ENCODE assay signal across 15 cellular contexts in the genomic region with DNA sequence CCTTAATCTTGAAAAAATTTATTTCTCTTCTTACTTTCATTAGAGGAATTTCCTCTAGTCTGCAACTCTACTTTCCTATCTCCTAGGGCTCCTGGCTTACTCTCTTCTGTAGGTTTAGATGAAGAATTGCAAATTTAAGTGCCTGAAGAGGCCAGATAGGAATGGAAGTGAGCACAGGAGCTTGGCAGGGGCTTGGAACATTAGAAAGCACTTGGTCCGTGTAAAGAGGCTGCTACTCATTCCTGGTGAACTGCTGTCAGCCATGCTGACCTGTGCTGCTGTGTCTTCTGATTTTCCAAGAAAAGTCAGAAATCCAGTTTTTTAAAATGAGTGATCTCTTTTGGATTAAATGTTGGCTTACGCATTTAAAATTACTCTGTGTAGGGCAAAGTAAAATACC.
DNase-seq lines count a peak whose midpoint lies in the region; ATAC-seq and TF ChIP-seq lines count a peak whose summit lies in the region.
"Had no signal": no experiment of that assay in that cellular context is flagged by ENCODE, and none has a peak within 500 bp of the region (broad histone marks: within the 10 kb centered on the region; RNA-seq: fewer than 3 reads in every experiment).

No MANE protein-coding gene starts in this region.

- no peak overlapping the region for H3K4me3 Mint-ChIP-seq in osteocyte (ENCODE audit: unreplicated experiment)
- H3K4me3 Mint-ChIP-seq: CD8-positive, alpha-beta memory T cell had no signal

- H3K9me3 ChIP-seq in BLaER1 (peaks cover 17% of the 10 kb centered on the region), mesodermal cell (ENCODE audit: control insufficient read depth, low read length) (no peaks in the 10 kb centered on the region)
- peaks cover 0 to 56% (median 13%) of the 10 kb centered on the region in 11 experiments; a peak in 14 of 22 replicates for H3K9me3 ChIP-seq in BLaER1 treated with 17β-estradiol and CSF1 and Interleukin-3, amounts not matched to agents 10 nM and 100 nM (replicated peaks in 1 of 11)
- H3K9me3 ChIP-seq: A549, Caco-2 had no signal

- H4K20me1 ChIP-seq in BLaER1, result no peaks in the 10 kb centered on the region
- no peaks in the 10 kb centered on the region for H4K20me1 ChIP-seq in BLaER1 treated with 17β-estradiol and CSF1 and Interleukin-3, amounts not matched to agents 10 nM and 100 nM

- ATAC-seq in HG02938 (IDR thresholded peaks at IDR 0.05; ENCODE audit: unreplicated experiment) (no peak), GM21529 (IDR thresholded peaks at IDR 0.05; ENCODE audit: unreplicated experiment) (no peak), GM19351 (IDR thresholded peaks at IDR 0.05; ENCODE audit: unreplicated experiment) (no peak)
- ATAC-seq: A549 had no signal

- H3K4me2 ChIP-seq in BLaER1, result peak overlapping the region; percentile 57
- peak overlapping the region in 9 of 11 experiments; percentile 27 to 67 (median 49); a peak in 16 of 22 replicates for H3K4me2 ChIP-seq in BLaER1 treated with 17β-estradiol and CSF1 and Interleukin-3, amounts not matched to agents 10 nM and 100 nM
- H3K4me2 ChIP-seq: A549 had no signal

- 90 to 96% methylated on average over 2 of the region's 2 CpGs for WGBS in mesodermal cell (ENCODE audit: insufficient coverage in 2 of 2), 2 experiments

- H3K27ac Mint-ChIP-seq in osteocyte (ENCODE audit: unreplicated experiment), result peak overlapping the region; percentile 6
- H3K27ac Mint-ChIP-seq: CD8-positive, alpha-beta memory T cell had no signal

- H3K27ac ChIP-seq in BLaER1 (peak overlapping the region; percentile 49; the same call in 1 of the 2 replicates), mesodermal cell (ENCODE audit: low read depth, low read length, severe bottlenecking) (peak overlapping the region; percentile 10)
- peak overlapping the region in 2 of 11 experiments; percentile 11 to 27; a peak in 1 of 22 replicates for H3K27ac ChIP-seq in BLaER1 treated with 17β-estradiol and CSF1 and Interleukin-3, amounts not matched to agents 10 nM and 100 nM
- H3K27ac ChIP-seq: A549, GM23248 had no signal

- H3K9ac ChIP-seq in BLaER1, result no peak overlapping the region; the same call in 1 of the 2 replicates
- H3K9ac ChIP-seq in BLaER1 treated with 17β-estradiol and CSF1 and Interleukin-3, amounts not matched to agents 10 nM and 100 nM, result no peak overlapping the region
- H3K9ac ChIP-seq: GM23248 had no signal

- DNase-seq in osteocyte (ENCODE audit: extremely low spot score, unreplicated experiment), result peak; percentile 15
- DNase-seq: BE2C; Caco-2; CD8-positive, alpha-beta memory T cell; DMS53; GF-D8; GM23248; H7 had no signal

- H3K4me1 ChIP-seq in BLaER1 (peaks cover 40% of the 10 kb centered on the region), mesodermal cell (ENCODE audit: control insufficient read depth, insufficient read depth, low read length, poor library complexity, severe bottlenecking) (peaks cover 8% of the 10 kb centered on the region)
- H3K4me1 ChIP-seq in BLaER1 treated with 17β-estradiol and CSF1 and Interleukin-3, amounts not matched to agents 10 nM and 100 nM, result peaks cover 10 to 44% (median 30%) of the 10 kb centered on the region in 10 experiments
- H3K4me1 ChIP-seq: A549, Caco-2 had no signal

- peaks cover 22% of the 10 kb centered on the region for H3K4me1 Mint-ChIP-seq in osteocyte (ENCODE audit: unreplicated experiment)

- H3K9me3 Mint-ChIP-seq in osteocyte (ENCODE audit: unreplicated experiment), result no peaks in the 10 kb centered on the region
- H3K9me3 Mint-ChIP-seq: CD8-positive, alpha-beta memory T cell had no signal

- H3K4me3 ChIP-seq in BLaER1 (no peak overlapping the region), mesodermal cell (ENCODE audit: extremely low read depth, insufficient read depth, low read length, poor library complexity, severe bottlenecking) (no peak overlapping the region)
- no peak overlapping the region for H3K4me3 ChIP-seq in BLaER1 treated with 17β-estradiol and CSF1 and Interleukin-3, amounts not matched to agents 10 nM and 100 nM
- H3K4me3 ChIP-seq: A549, GM23248 had no signal

- no peak for TF ChIP-seq CTCF in osteocyte (IDR thresholded peaks at IDR 0.05)

- H3K27me3 ChIP-seq in BLaER1, result no peaks in the 10 kb centered on the region
- H3K27me3 ChIP-seq in BLaER1 treated with 17β-estradiol and CSF1 and Interleukin-3, amounts not matched to agents 10 nM and 100 nM, result no peaks in the 10 kb centered on the region
- H3K27me3 ChIP-seq: BE2C had no signal

- H3K36me3 ChIP-seq in BLaER1 (no peaks in the 10 kb centered on the region), mesodermal cell (ENCODE audit: control insufficient read depth, insufficient read depth, low read length) (no peaks in the 10 kb centered on the region)
- H3K36me3 ChIP-seq in BLaER1 treated with 17β-estradiol and CSF1 and Interleukin-3, amounts not matched to agents 10 nM and 100 nM, result no peaks in the 10 kb centered on the region
- H3K36me3 ChIP-seq: BE2C had no signal

- H3K36me3 Mint-ChIP-seq in osteocyte (ENCODE audit: unreplicated experiment), result no peaks in the 10 kb centered on the region
- H3K36me3 Mint-ChIP-seq: CD8-positive, alpha-beta memory T cell had no signal

- no peaks in the 10 kb centered on the region for H3K27me3 Mint-ChIP-seq in osteocyte (ENCODE audit: unreplicated experiment)
